In the genomic region with DNA sequence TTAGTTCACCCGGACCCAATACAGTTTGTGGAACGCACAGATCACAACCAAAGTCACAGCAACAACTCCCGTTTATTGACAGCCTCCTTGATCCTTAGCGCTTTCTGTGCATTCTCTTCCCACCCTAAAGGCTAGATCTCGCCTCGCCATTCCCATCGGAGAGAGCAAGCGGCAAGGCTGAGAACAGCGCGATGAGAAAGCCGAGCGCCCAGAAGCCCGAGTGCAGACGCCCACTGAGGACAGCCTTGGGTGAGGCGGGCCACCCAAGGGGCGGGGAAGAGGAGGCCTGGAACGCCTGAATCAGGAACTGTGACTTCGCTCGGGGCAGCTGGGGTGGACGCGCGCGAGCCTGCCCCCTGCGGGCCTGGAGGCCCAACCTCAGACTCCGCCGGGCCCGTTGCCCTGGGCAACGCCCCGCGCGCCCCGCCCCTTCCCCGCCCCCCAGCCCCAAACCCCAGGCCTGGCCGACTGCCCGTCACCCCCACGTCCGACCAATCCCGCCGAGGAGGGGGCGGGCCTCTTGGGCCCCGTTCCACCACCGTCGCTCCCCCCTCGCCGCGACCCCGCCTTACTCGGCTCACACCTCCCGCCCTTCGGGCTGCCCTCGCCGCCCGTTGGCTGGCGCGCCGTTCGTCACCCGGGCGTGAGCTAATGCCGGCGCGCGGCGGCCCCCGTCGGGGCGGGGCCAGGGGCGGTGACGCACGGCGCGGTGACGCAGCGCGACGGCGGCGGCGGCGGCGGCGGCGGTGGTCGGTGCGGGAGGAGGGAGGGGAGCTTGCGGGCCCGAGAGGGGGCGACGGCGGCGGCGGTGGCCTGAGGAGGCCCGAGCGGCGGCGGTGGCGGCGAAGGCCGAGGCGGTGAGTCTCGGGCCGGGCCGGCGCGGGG, we compare ENCODE assay signal across 8 cellular contexts. TPM values are rescaled to one million over a fixed set of nuclear protein-coding genes. Genes with fewer than 3 reads are reported as not detected.
DNase-seq lines count a peak whose midpoint lies in the region; TF ChIP-seq lines count a peak whose summit lies in the region.

A gene with protein sequence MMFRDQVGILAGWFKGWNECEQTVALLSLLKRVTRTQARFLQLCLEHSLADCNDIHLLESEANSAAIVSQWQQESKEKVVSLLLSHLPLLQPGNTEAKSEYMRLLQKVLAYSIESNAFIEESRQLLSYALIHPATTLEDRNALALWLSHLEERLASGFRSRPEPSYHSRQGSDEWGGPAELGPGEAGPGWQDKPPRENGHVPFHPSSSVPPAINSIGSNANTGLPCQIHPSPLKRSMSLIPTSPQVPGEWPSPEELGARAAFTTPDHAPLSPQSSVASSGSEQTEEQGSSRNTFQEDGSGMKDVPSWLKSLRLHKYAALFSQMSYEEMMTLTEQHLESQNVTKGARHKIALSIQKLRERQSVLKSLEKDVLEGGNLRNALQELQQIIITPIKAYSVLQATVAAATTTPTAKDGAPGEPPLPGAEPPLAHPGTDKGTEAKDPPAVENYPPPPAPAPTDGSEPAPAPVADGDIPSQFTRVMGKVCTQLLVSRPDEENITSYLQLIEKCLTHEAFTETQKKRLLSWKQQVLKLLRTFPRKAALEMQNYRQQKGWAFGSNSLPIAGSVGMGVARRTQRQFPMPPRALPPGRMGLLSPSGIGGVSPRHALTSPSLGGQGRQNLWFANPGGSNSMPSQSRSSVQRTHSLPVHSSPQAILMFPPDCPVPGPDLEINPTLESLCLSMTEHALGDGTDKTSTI (plus strand): TSS at position 702 of the 885 bp plus-strand sequence. CDS start 14,473 bp downstream, outside the sequence.

- peaks cover 44% of the 10 kb centered on the region for H3K4me1 Mint-ChIP-seq in neural crest cell

- H3K4me3 ChIP-seq in HAP-1, result peak within 1 kb of the TSS; percentile 70
- H3K4me3 ChIP-seq in MG63, result peak within 1 kb of the TSS; percentile 92
- H3K4me3 ChIP-seq in fibroblast of villous mesenchyme (ENCODE audit: low read depth, low read length), result peak within 1 kb of the TSS; percentile 90
- H3K4me3 ChIP-seq in stomach smooth muscle (ENCODE audit: low read length in 2 of 2), result peak within 1 kb of the TSS; percentile 96 to 98

- TF ChIP-seq CTCF in fibroblast of villous mesenchyme (IDR thresholded peaks at IDR 0.05; ENCODE audit: insufficient read depth, low read depth, low read length) (peak; percentile 66), neural crest cell (conservative IDR thresholded peaks at IDR 0.05) (peak; percentile 86)

- H3K36me3 Mint-ChIP-seq in neural crest cell (ENCODE audit: low read depth), result peaks cover 6% of the 10 kb centered on the region

- DNase-seq in GDM1 (lab: John Stamatoyannopoulos, UW) (peak; percentile 100), HAP-1 (ENCODE audit: low spot score in 2 of 2) (peak; percentile 94 to 99), MG63 (peak; percentile 99), SHP77 treated with DMSO at 0.1 percent for 48 hours (lab: John Stamatoyannopoulos, UW) (peak; percentile 100), activated gamma-delta T cell (lab: John Stamatoyannopoulos, UW) (peak; percentile 100), fibroblast of villous mesenchyme (ENCODE audit: low read depth) (peak; percentile 98), neural crest cell (ENCODE audit: low read depth, low spot score) (peak; percentile 96)

- H3K4me1 ChIP-seq in HAP-1 (peaks cover 14% of the 10 kb centered on the region), stomach smooth muscle (ENCODE audit: control insufficient read depth, insufficient read depth, low read length) (peaks cover 31% of the 10 kb centered on the region)

- no peaks in the 10 kb centered on the region for H3K27me3 ChIP-seq in HAP-1 (ENCODE audit: low read depth)
- H3K27me3 ChIP-seq in MG63, result no peaks in the 10 kb centered on the region
- no peaks in the 10 kb centered on the region for H3K27me3 ChIP-seq in stomach smooth muscle (ENCODE audit: control insufficient read depth in 1 of 2, insufficient read depth in 2 of 2, low read length in 2 of 2)

- in situ Hi-C loops in HAP-1 (cut with MboI; ENCODE audit: low sequenced_read_pairs), result no loop called here

- peaks cover 9% of the 10 kb centered on the region for H3K36me3 ChIP-seq in HAP-1 (replicated peaks)
- peaks cover 29% of the 10 kb centered on the region for H3K36me3 ChIP-seq in MG63
- peaks cover 0 to 7% of the 10 kb centered on the region in 2 donors for H3K36me3 ChIP-seq in stomach smooth muscle (ENCODE audit: control insufficient read depth in 2 of 2, insufficient read depth in 2 of 2, low read length in 2 of 2)

- peak within 1 kb of the TSS; percentile 99 for H3K4me3 Mint-ChIP-seq in neural crest cell

- peak within 1 kb of the TSS; percentile 84 for H3K27ac ChIP-seq in stomach smooth muscle (ENCODE audit: low read length)

- H3K9ac ChIP-seq in stomach smooth muscle (ENCODE audit: low read length in 2 of 2), result peak within 1 kb of the TSS; percentile 75 to 91

- no peaks in the 10 kb centered on the region for H3K9me3 ChIP-seq in HAP-1
- H3K9me3 ChIP-seq in MG63, result no peaks in the 10 kb centered on the region
- H3K9me3 ChIP-seq in stomach smooth muscle (ENCODE audit: control insufficient read depth in 2 of 2, low read length in 2 of 2), result no peaks in the 10 kb centered on the region

- H3K9me3 Mint-ChIP-seq in neural crest cell, result no peaks in the 10 kb centered on the region

- H3K27me3 Mint-ChIP-seq in neural crest cell (ENCODE audit: low read depth), result peaks cover 3% of the 10 kb centered on the region

- peak within 1 kb of the TSS; percentile 92 for H3K27ac Mint-ChIP-seq in neural crest cell (ENCODE audit: unreplicated experiment)

RNA-seq across cellular contexts. Expression of the gene that starts here (rescaled TPM):
- 27.5 and 37.0 TPM in 2 replicates for total RNA-seq in MG63 (2014; rRNA removed; shearing (Covaris generic); ENCODE audit: low replicate concordance)
- total RNA-seq in fibroblast of villous mesenchyme (38.0 and 45.7 TPM in 2 replicates), neural crest cell (158 and 164 TPM in 2 replicates)

Comparison
In these comparisons a context has a peak if more than half of its experiments do, and no peak if none do; other contexts are left out.
1. Peak in every context shown above with its lines: DNase-seq, H3K4me3 ChIP-seq and H3K27ac ChIP-seq.